Comparison of ENCODE assay signal across 1 cellular context in genomic region chr10:96043157-96043894, GRCh38.
A peak's percentile ranks its signal among the peaks of the same experiment; 100 is the strongest.
TF ChIP-seq lines count a peak whose summit lies in the region.

TSS of gene CCNJ (plus strand) at chr10:96043583. CDS start at chr10:96044394, 811 bp downstream.

TF ChIP-seq in K562, 482 proteins besides CTCF, POLR2A, EP300 and RAD21 (continued from another document and continues in another):
- TF ChIP-seq ZBTB40 (IDR thresholded peaks at IDR 0.05) (no peak), ZBTB40 (CRISPR knock-in tag; IDR thresholded peaks at IDR 0.05) (no peak), ZNF146 (CRISPR knock-in tag; IDR thresholded peaks at IDR 0.05; ENCODE audit: unreplicated experiment) (no peak), ZBTB34 (CRISPR knock-in tag; IDR thresholded peaks at IDR 0.05) (no peak), E2F4 (CRISPR knock-in tag; IDR thresholded peaks at IDR 0.05; ENCODE audit: low read depth) (no peak), ARHGAP35 (IDR thresholded peaks at IDR 0.05; ENCODE audit: partially characterized antibody) (no peak), POU5F1 (IDR thresholded peaks at IDR 0.05; ENCODE audit: borderline replicate concordance, low read depth, low read length, partially characterized antibody) (no peak), ZFP91 (CRISPR knock-in tag; IDR thresholded peaks at IDR 0.05) (no peak), ZBTB2 (IDR thresholded peaks at IDR 0.05) (no peak), SMAD2 (IDR thresholded peaks at IDR 0.05; ENCODE audit: low read depth, low read length) (no peak), ZSCAN32 (CRISPR knock-in tag; IDR thresholded peaks at IDR 0.05) (no peak), NEUROD1 (IDR thresholded peaks at IDR 0.05; ENCODE audit: borderline replicate concordance, low read depth, low read length, partially characterized antibody) (peak; percentile 40), EHMT2 (IDR thresholded peaks at IDR 0.05) (no peak), RUNX1 (IDR thresholded peaks at IDR 0.05; ENCODE audit: low read depth) (no peak), E2F3 (CRISPR knock-in tag; IDR thresholded peaks at IDR 0.05) (0 out of 2 replicates have a peak, but pooled peaks have one; percentile 11), ZNF644 (tag; IDR thresholded peaks at IDR 0.05; ENCODE audit: low read depth) (no peak), SNAPC5 (CRISPR knock-in tag; IDR thresholded peaks at IDR 0.05) (no peak), ZNF431 (CRISPR knock-in tag; IDR thresholded peaks at IDR 0.05) (no peak), TCF3 (CRISPR knock-in tag; IDR thresholded peaks at IDR 0.05) (peak; percentile 25; the same call in 1 of the 2 replicates), PHF8 (IDR thresholded peaks at IDR 0.05; ENCODE audit: borderline replicate concordance, low read length) (peak; percentile 81; the same call in 1 of the 2 replicates), HCFC1 (IDR thresholded peaks at IDR 0.05; ENCODE audit: low read depth, low read length) (peak; percentile 41; the same call in 1 of the 2 replicates), ZBTB17 (CRISPR knock-in tag; IDR thresholded peaks at IDR 0.05) (no peak; the same call in 1 of the 2 replicates), CREB3L1 (IDR thresholded peaks at IDR 0.05; ENCODE audit: borderline replicate concordance, low read depth) (peak; percentile 76; the same call in 1 of the 2 replicates), CSDE1 (IDR thresholded peaks at IDR 0.05) (no peak), NFIC (IDR thresholded peaks at IDR 0.05) (0 out of 2 replicates have a peak, but pooled peaks have one; percentile 12), ZBTB26 (CRISPR knock-in tag; IDR thresholded peaks at IDR 0.05) (no peak), KLF10 (CRISPR knock-in tag; IDR thresholded peaks at IDR 0.05) (no peak), BRD4 (IDR thresholded peaks at IDR 0.05) (no peak), KAT2B (IDR thresholded peaks at IDR 0.05; ENCODE audit: low read depth, low read length) (no peak), STAT5A (IDR thresholded peaks at IDR 0.05; ENCODE audit: borderline replicate concordance, low read length) (no peak), MTA3 (IDR thresholded peaks at IDR 0.05; ENCODE audit: borderline replicate concordance) (peak; percentile 49; the same call in 1 of the 2 replicates), HNRNPLL (IDR thresholded peaks at IDR 0.05; ENCODE audit: low read depth, low read length, poor library complexity, severe bottlenecking) (no peak), ZNF398 (CRISPR knock-in tag; IDR thresholded peaks at IDR 0.05) (no peak), ADNP (tag; IDR thresholded peaks at IDR 0.05) (no peak), BDP1 (IDR thresholded peaks at IDR 0.05; ENCODE audit: insufficient read depth, insufficient read length) (no peak), TCF7 (IDR thresholded peaks at IDR 0.05; ENCODE audit: borderline replicate concordance) (no peak), GABPB1 (CRISPR knock-in tag; IDR thresholded peaks at IDR 0.05) (peak; percentile 27; the same call in 1 of the 2 replicates), SUPT5H (IDR thresholded peaks at IDR 0.05) (peak; percentile 52; the same call in 1 of the 2 replicates), SRSF7 (optimal IDR thresholded peaks at IDR 0.05; ENCODE audit: low read depth, low read length) (no peak), NRF1 (conservative IDR thresholded peaks at IDR 0.05 in 1 of 2, IDR thresholded peaks at IDR 0.05 in 1 of 2) (peak; percentile 15 to 67; a peak in 2 of 4 replicates), HMGXB4 (CRISPR knock-in tag; IDR thresholded peaks at IDR 0.05) (peak; percentile 42; the same call in 1 of the 2 replicates)
